In genomic region chr1:53198241-53198651, GRCh38 we compare ENCODE assay signal across 9 cellular contexts. TPM values are rescaled to one million over a fixed set of nuclear protein-coding genes. Genes with fewer than 3 reads are reported as not detected.
DNase-seq lines count a peak whose midpoint lies in the region; ATAC-seq and TF ChIP-seq lines count a peak whose summit lies in the region.
"Had no signal": no experiment of that assay in that cellular context is flagged by ENCODE, and none has a peak within 500 bp of the region (broad histone marks: within the 10 kb centered on the region; RNA-seq: fewer than 3 reads in every experiment).

No MANE protein-coding gene starts in this region.

- H3K4me1 Mint-ChIP-seq in GM23338, result peaks cover 20% of the 10 kb centered on the region
- peaks cover 22% of the 10 kb centered on the region for H3K4me1 Mint-ChIP-seq in activated T-helper 2 cell treated with anti-CD3 and anti-CD28 coated beads, Interferon-gamma antibody, Interleukin-2, Interleukin-4, amounts not matched to agents 10 μg/mL and 5 μg/mL and 100 μg/mL, durations not matched to agents 14 hours and 24 hours and 36 hours (ENCODE audit: low read depth)

- TF ChIP-seq POLR2A in spleen (IDR thresholded peaks at IDR 0.05), result no peak

- peaks cover 11% of the 10 kb centered on the region for H3K4me1 ChIP-seq in GM23338 (ENCODE audit: insufficient read depth)
- H3K4me1 ChIP-seq in left ventricle myocardium inferior, result peaks cover 61% of the 10 kb centered on the region
- H3K4me1 ChIP-seq in spleen, result peaks cover 16 to 53% (median 31%) of the 10 kb centered on the region in 6 donors

- peak overlapping the region; percentile 97 for H3K4me3 Mint-ChIP-seq in GM23338
- peak overlapping the region; percentile 89 for H3K4me3 Mint-ChIP-seq in activated T-helper 2 cell treated with anti-CD3 and anti-CD28 coated beads, Interferon-gamma antibody, Interleukin-2, Interleukin-4, amounts not matched to agents 10 μg/mL and 5 μg/mL and 100 μg/mL, durations not matched to agents 14 hours and 24 hours and 36 hours (ENCODE audit: low read depth)

- 48 to 78% (median 61%) methylated on average over 4 of the region's 4 CpGs for WGBS in spleen, 5 donors

- H3K27me3 Mint-ChIP-seq in GM23338 (ENCODE audit: insufficient read depth, low read depth, poor library complexity), result peaks cover 17% of the 10 kb centered on the region
- H3K27me3 Mint-ChIP-seq in activated T-helper 2 cell treated with anti-CD3 and anti-CD28 coated beads, Interferon-gamma antibody, Interleukin-2, Interleukin-4, amounts not matched to agents 10 μg/mL and 5 μg/mL and 100 μg/mL, durations not matched to agents 14 hours and 24 hours and 36 hours (ENCODE audit: low read depth), result no peaks in the 10 kb centered on the region

- no peak overlapping the region for H3K27ac Mint-ChIP-seq in GM23338
- peak overlapping the region; percentile 90 for H3K27ac Mint-ChIP-seq in activated T-helper 2 cell treated with anti-CD3 and anti-CD28 coated beads, Interferon-gamma antibody, Interleukin-2, Interleukin-4, amounts not matched to agents 10 μg/mL and 5 μg/mL and 100 μg/mL, durations not matched to agents 14 hours and 24 hours and 36 hours

- no peaks in the 10 kb centered on the region for H3K9me3 ChIP-seq in left ventricle myocardium inferior (replicated peaks)
- no peaks in the 10 kb centered on the region for H3K9me3 ChIP-seq in spleen

- H3K4me3 ChIP-seq in GM23338, result peak overlapping the region; percentile 94
- peak overlapping the region; percentile 87 for H3K4me3 ChIP-seq in left ventricle myocardium inferior
- H3K4me3 ChIP-seq in spleen, result peak overlapping the region in 2 of 8 donors; percentile 82 to 93

- ATAC-seq in GM23338 (no peak), GM21526 (IDR thresholded peaks at IDR 0.05; ENCODE audit: low FRiP score, unreplicated experiment) (no peak), HG03196 (IDR thresholded peaks at IDR 0.05; ENCODE audit: unreplicated experiment) (no peak)

- DNase-seq in GM23338 (ENCODE audit: low spot score), result no peak
- DNase-seq in activated T-helper 2 cell treated with anti-CD3 and anti-CD28 coated beads, Interferon-gamma antibody, Interleukin-2, Interleukin-4, amounts not matched to agents 10 μg/mL and 5 μg/mL and 100 μg/mL, durations not matched to agents 14 hours and 24 hours and 36 hours (ENCODE audit: low spot score), result no peak
- DNase-seq in left ventricle myocardium inferior, result no peak
- no peak for DNase-seq in spleen
- DNase-seq in DMS153 (lab: John Stamatoyannopoulos, UW), result no peak
- DNase-seq in hypothalamus (lab: John Stamatoyannopoulos, UW), result no peak
- DNase-seq: NCI-H510A treated with DMSO at 0.1 percent for 48 hours had no signal

- no peaks in the 10 kb centered on the region for H3K9me2 ChIP-seq in GM23338 (ENCODE audit: insufficient read depth)

- 0 out of 2 replicates have a peak, but pooled peaks cover 5% of the 10 kb centered on the region for H4K20me1 ChIP-seq in GM23338 (replicated peaks; ENCODE audit: insufficient read depth)

- H3K36me3 ChIP-seq in GM23338 (ENCODE audit: insufficient read depth), result 0 out of 2 replicates have a peak, but pooled peaks cover 5% of the 10 kb centered on the region
- peaks cover 24% of the 10 kb centered on the region for H3K36me3 ChIP-seq in left ventricle myocardium inferior
- peaks cover 4 to 28% (median 23%) of the 10 kb centered on the region in 6 donors for H3K36me3 ChIP-seq in spleen

- no peaks in the 10 kb centered on the region; the same call in 2 of the 3 replicates for H3K9me3 Mint-ChIP-seq in GM23338
- H3K9me3 Mint-ChIP-seq in activated T-helper 2 cell treated with anti-CD3 and anti-CD28 coated beads, Interferon-gamma antibody, Interleukin-2, Interleukin-4, amounts not matched to agents 10 μg/mL and 5 μg/mL and 100 μg/mL, durations not matched to agents 14 hours and 24 hours and 36 hours, result no peaks in the 10 kb centered on the region

- H3K27me3 ChIP-seq in GM23338 (ENCODE audit: insufficient read depth), result peaks cover 4% of the 10 kb centered on the region; the same call in 1 of the 2 replicates
- no peaks in the 10 kb centered on the region for H3K27me3 ChIP-seq in left ventricle myocardium inferior (ENCODE audit: low read depth)
- no peaks in the 10 kb centered on the region for H3K27me3 ChIP-seq in spleen (replicated peaks in 1 of 7)

- peaks cover 18% of the 10 kb centered on the region for H3K36me3 Mint-ChIP-seq in GM23338 (ENCODE audit: low read depth)
- H3K36me3 Mint-ChIP-seq in activated T-helper 2 cell treated with anti-CD3 and anti-CD28 coated beads, Interferon-gamma antibody, Interleukin-2, Interleukin-4, amounts not matched to agents 10 μg/mL and 5 μg/mL and 100 μg/mL, durations not matched to agents 14 hours and 24 hours and 36 hours (ENCODE audit: low read depth), result peaks cover 38% of the 10 kb centered on the region

- peaks cover 8% of the 10 kb centered on the region for H3K79me2 ChIP-seq in GM23338 (replicated peaks; ENCODE audit: insufficient read depth)

- intact Hi-C loops in activated T-helper 2 cell treated with anti-CD3 and anti-CD28 coated beads, Interferon-gamma antibody, Interleukin-2, Interleukin-4, amounts not matched to agents 10 μg/mL and 5 μg/mL and 100 μg/mL, durations not matched to agents 14 hours and 24 hours and 36 hours (cut with micrococcal nuclease), result loop anchor here (10.0 kb wide), 3 partner anchors 57 to 857 kb away; partner anchors contain the start of genes TCEANC2 and TMEM59
- intact Hi-C loops in left ventricle myocardium inferior (cut with micrococcal nuclease) (no loop called here), spleen (cut with DNase I; ENCODE audit: low total_unique reads) (no loop called here)

- TF ChIP-seq CTCF in GM23338 (conservative IDR thresholded peaks at IDR 0.05; ENCODE audit: low read depth in 2 of 2) (no peak), left ventricle myocardium inferior (IDR thresholded peaks at IDR 0.05; ENCODE audit: borderline replicate concordance) (no peak), spleen (IDR thresholded peaks at IDR 0.05 in 8 of 11, conservative IDR thresholded peaks at IDR 0.05 in 3 of 11) (no peak)

- H3K27ac ChIP-seq in GM23338 (ENCODE audit: low read depth) (no peak overlapping the region), left ventricle myocardium inferior (replicated peaks) (peak overlapping the region; percentile 98), spleen (peak overlapping the region in 5 of 8 donors; percentile 98 to 100 (median 99))

- H3K4me2 ChIP-seq in GM23338, result peak overlapping the region; percentile 92; the same call in 1 of the 2 replicates

- H3F3A ChIP-seq in GM23338 (replicated peaks; ENCODE audit: low read depth), result no peaks in the 10 kb centered on the region

- no peak overlapping the region for H2AFZ ChIP-seq in GM23338

TF ChIP-seq in GM23338, 12 proteins besides CTCF, POLR2A, EP300 and RAD21:
- TF ChIP-seq STAT1 (IDR thresholded peaks at IDR 0.05; ENCODE audit: unreplicated experiment) (no peak), EZH2 (IDR thresholded peaks at IDR 0.05; ENCODE audit: low read depth, unreplicated experiment) (no peak), EZH2phosphoT487 (IDR thresholded peaks at IDR 0.05; ENCODE audit: unreplicated experiment) (no peak)

RNA-seq across cellular contexts. Expression of gene CPT2, which starts 1.6 kb away (rescaled TPM):
- total RNA-seq in GM23338 (2014; rRNA removed; shearing (Covaris generic)), result 30.6 and 30.9 TPM in 2 replicates
- polyA plus RNA-seq in GM23338 (2016; fragmentation: Nextera tagmentation; extraction: Ambion mirVana) (9.6 and 11.2 TPM in 2 replicates), spleen (10 to 100 TPM in 1 of 3 donors, 1 to 10 TPM in 2; 7.1 to 11.3 (median 8.1) TPM)
- total RNA-seq in activated T-helper 2 cell treated with anti-CD3 and anti-CD28 coated beads, Interferon-gamma antibody, Interleukin-2, Interleukin-4, amounts not matched to agents 10 μg/mL and 5 μg/mL and 100 μg/mL, durations not matched to agents 14 hours and 24 hours and 36 hours, result 23.3 and 25.3 TPM in 2 replicates
- total RNA-seq in left ventricle myocardium inferior (31.7 TPM), spleen (10 to 100 TPM; 14.1 to 30.9 (median 20.9) TPM)

RNA-seq across cellular contexts. Expression of gene CZIB, which starts 22.2 kb away (rescaled TPM):
- 39.5 and 59.8 TPM in 2 replicates for total RNA-seq in GM23338 (2014; rRNA removed; shearing (Covaris generic))
- 74.7 and 84.1 TPM in 2 replicates for polyA plus RNA-seq in GM23338 (2016; fragmentation: Nextera tagmentation; extraction: Ambion mirVana)
- total RNA-seq in activated T-helper 2 cell treated with anti-CD3 and anti-CD28 coated beads, Interferon-gamma antibody, Interleukin-2, Interleukin-4, amounts not matched to agents 10 μg/mL and 5 μg/mL and 100 μg/mL, durations not matched to agents 14 hours and 24 hours and 36 hours, result 46.7 and 47.4 TPM in 2 replicates
- total RNA-seq in left ventricle myocardium inferior, result 61.1 TPM
- 10 to 100 TPM; 35.3 to 49.9 (median 45.2) TPM for total RNA-seq in spleen
- 10 to 100 TPM; 63.7 to 71.8 (median 71.7) TPM for polyA plus RNA-seq in spleen

RNA-seq across cellular contexts. Expression of gene MAGOH, which starts 40.1 kb away (rescaled TPM):
- total RNA-seq in GM23338 (2014; rRNA removed; shearing (Covaris generic)), result 79.3 and 110 TPM in 2 replicates
- polyA plus RNA-seq in GM23338 (2016; fragmentation: Nextera tagmentation; extraction: Ambion mirVana) (181 and 185 TPM in 2 replicates), spleen (100 to 1,000 TPM in 2 of 3 donors, 10 to 100 TPM in 1; 83.9 to 105 (median 104) TPM)
- 89.0 and 90.2 TPM in 2 replicates for total RNA-seq in activated T-helper 2 cell treated with anti-CD3 and anti-CD28 coated beads, Interferon-gamma antibody, Interleukin-2, Interleukin-4, amounts not matched to agents 10 μg/mL and 5 μg/mL and 100 μg/mL, durations not matched to agents 14 hours and 24 hours and 36 hours
- total RNA-seq in left ventricle myocardium inferior (29.5 TPM), spleen (10 to 100 TPM; 26.5 to 39.7 (median 34.1) TPM)

RNA-seq across cellular contexts. Expression of gene SLC1A7, which starts 55.8 kb away (rescaled TPM):
- not detected in 2 replicates for total RNA-seq in GM23338 (2014; rRNA removed; shearing (Covaris generic))
- polyA plus RNA-seq in GM23338 (2016; fragmentation: Nextera tagmentation; extraction: Ambion mirVana), result not detected in 2 replicates
- not detected in 2 replicates for total RNA-seq in activated T-helper 2 cell treated with anti-CD3 and anti-CD28 coated beads, Interferon-gamma antibody, Interleukin-2, Interleukin-4, amounts not matched to agents 10 μg/mL and 5 μg/mL and 100 μg/mL, durations not matched to agents 14 hours and 24 hours and 36 hours
- total RNA-seq in left ventricle myocardium inferior, result 0.44 TPM
- total RNA-seq in spleen, result under 1 TPM in 1 of 7 donors, not detected in 6; 0.10 TPM
- under 1 TPM; 0.02 to 0.19 (median 0.07) TPM for polyA plus RNA-seq in spleen
